Comparison of ENCODE assay signal across 5 cellular contexts in the genomic region with DNA sequence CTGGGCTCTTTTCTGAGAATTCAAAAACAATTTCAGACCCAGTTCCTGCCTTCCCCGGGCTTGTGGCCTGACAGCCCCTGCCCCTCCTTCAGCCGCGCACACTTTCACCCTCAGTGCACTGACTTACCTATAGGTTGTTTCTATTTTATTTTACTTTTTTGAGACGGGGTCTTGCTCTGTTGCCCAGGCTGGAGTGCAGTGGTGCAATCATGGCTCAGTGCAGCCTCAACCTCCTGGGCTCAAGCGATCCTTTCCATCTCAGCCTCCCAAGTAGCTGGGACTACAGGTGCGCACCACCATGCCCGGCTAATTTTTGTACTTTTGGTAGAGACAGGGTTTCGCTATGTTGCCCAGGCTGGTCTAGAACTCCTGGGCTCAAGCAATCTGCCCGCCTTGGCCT. TPM values are rescaled to one million over a fixed set of nuclear protein-coding genes. Genes with fewer than 3 reads are reported as not detected.
"Had no signal": no experiment of that assay in that cellular context is flagged by ENCODE, and none has a peak within 500 bp of the region (broad histone marks: within the 10 kb centered on the region; RNA-seq: fewer than 3 reads in every experiment).

No MANE protein-coding gene starts in this region.

RNA-seq across cellular contexts. Expression of a gene that starts 1.5 kb away (rescaled TPM):
- total RNA-seq: HepG2, HT-29, HT1080, IMR-90 had no signal
- polyA plus RNA-seq: HepG2, IgD-negative memory B cell, IMR-90 had no signal

RNA-seq across cellular contexts. Expression of a gene that starts 27.4 kb away (rescaled TPM):
- total RNA-seq: HT1080 had no signal
